ENCODE assay signal across 8 cellular contexts in genomic region chr19:14347999-14348889, GRCh38. TPM values are rescaled to one million over a fixed set of nuclear protein-coding genes. Genes with fewer than 3 reads are reported as not detected.
DNase-seq lines count a peak whose midpoint lies in the region; ATAC-seq and TF ChIP-seq lines count a peak whose summit lies in the region.

No MANE protein-coding gene starts in this region.

- CTCF ChIA-PET in AG04450 (lab: Charles Lee) (interaction anchor here (0.6 to 5.0 kb wide), 30 partner anchors 9 to 476 kb away, joined by 3 to 87 read pairs (median 5); partner anchors contain the start of genes ADGRE5 and ASF1B), Panc1 (lab: Charles Lee) (interaction anchor here (0.6 to 1.5 kb wide), 6 partner anchors 14 to 217 kb away, joined by 3 to 9 read pairs (median 4); no protein-coding TSS in a partner anchor)

- no peak overlapping the region for H2AFZ ChIP-seq in trophoblast cell (ENCODE audit: insufficient read depth, low read length, poor library complexity)

- POLR2A ChIA-PET in AG04450 (lab: Yijun Ruan, JAX): interaction anchor here (0.6 to 1.2 kb wide), 4 partner anchors 15 to 212 kb away, joined by 3 to 5 read pairs (median 4); partner anchors contain the start of gene ASF1B
- POLR2A ChIA-PET in Panc1 (lab: Charles Lee): interaction anchor here (0.7 kb wide), 1 partner anchor 16 kb away, joined by 3 read pairs; no protein-coding TSS in a partner anchor

- H3K36me3 ChIP-seq in Panc1 (ENCODE audit: control insufficient read depth, insufficient read depth, low read length): no peaks in the 10 kb centered on the region
- H3K36me3 ChIP-seq in trophoblast cell (ENCODE audit: control insufficient read depth in 1 of 2, insufficient read depth in 2 of 2, low read length in 2 of 2): no peaks in the 10 kb centered on the region

- H3K4ac ChIP-seq in trophoblast cell (ENCODE audit: low read depth, low read length): no peak overlapping the region

- DNase-seq in AG04450 (ENCODE audit: low read depth, low spot score): no peak
- DNase-seq in GM19240 (ENCODE audit: insufficient read length, low spot score): peak; percentile 62
- no peak for DNase-seq in Panc1 (ENCODE audit: low read depth, low spot score)
- peak in 3 of 4 experiments; percentile 36 to 51 (median 49) for DNase-seq in activated naive CD4-positive, alpha-beta T cell (lab: John Stamatoyannopoulos, UW)
- DNase-seq in glomerular visceral epithelial cell (ENCODE audit: extremely low spot score): peak; percentile 56
- DNase-seq in trophoblast cell: peak; percentile 28 to 67

- peak overlapping the region; percentile 56 for H3K4me2 ChIP-seq in trophoblast cell (ENCODE audit: low read length)

- H2AK5ac ChIP-seq in trophoblast cell (ENCODE audit: low read length): no peak overlapping the region

- peaks cover 2% of the 10 kb centered on the region; the same call in 1 of the 2 replicates for H3K9me3 ChIP-seq in AG04450 (ENCODE audit: control insufficient read depth, insufficient read depth, low read length)
- no peaks in the 10 kb centered on the region for H3K9me3 ChIP-seq in Panc1 (ENCODE audit: control insufficient read depth, insufficient read depth, low read depth, low read length)
- H3K9me3 ChIP-seq in trophoblast cell (ENCODE audit: insufficient read depth, low read depth, low read length): no peaks in the 10 kb centered on the region

- ATAC-seq in Panc1 (peak; percentile 86), GM21528 (IDR thresholded peaks at IDR 0.05; ENCODE audit: low FRiP score, unreplicated experiment) (no peak), GM21825 (IDR thresholded peaks at IDR 0.05; ENCODE audit: unreplicated experiment) (no peak)

- intact Hi-C loops in Panc1 (cut with micrococcal nuclease; ENCODE audit: unreplicated experiment): loop anchor here (10.0 kb wide), 1 partner anchor 153 kb away; no protein-coding TSS in a partner anchor

- no peak overlapping the region for H3K9ac ChIP-seq in trophoblast cell (ENCODE audit: low read length)

- H3K4me1 ChIP-seq in Panc1 (ENCODE audit: control insufficient read depth, insufficient read depth, low read length): no peaks in the 10 kb centered on the region; the same call in 1 of the 2 replicates
- H3K4me1 ChIP-seq in trophoblast cell (ENCODE audit: control insufficient read depth in 1 of 2, insufficient read depth in 2 of 2, low read length in 2 of 2): no peaks in the 10 kb centered on the region

- peak overlapping the region; percentile 11 for H4K91ac ChIP-seq in trophoblast cell (ENCODE audit: low read depth, low read length)

- H2BK12ac ChIP-seq in trophoblast cell (ENCODE audit: low read length): no peak overlapping the region

- H3K27me3 ChIP-seq in AG04450 (ENCODE audit: control insufficient read depth, insufficient read depth, low read length) (peaks cover 28% of the 10 kb centered on the region), Panc1 (ENCODE audit: control insufficient read depth, insufficient read depth, low read length) (no peaks in the 10 kb centered on the region), trophoblast cell (ENCODE audit: insufficient read depth, low read length) (no peaks in the 10 kb centered on the region)

- peak overlapping the region; percentile 46 for H3K4me3 ChIP-seq in AG04450 (ENCODE audit: low read depth, low read length)
- peak overlapping the region; percentile 18 to 46 for H3K4me3 ChIP-seq in Panc1 (ENCODE audit: low read depth in 2 of 2, low read length in 2 of 2)
- no peak overlapping the region for H3K4me3 ChIP-seq in trophoblast cell (ENCODE audit: low read depth, low read length)

- TF ChIP-seq CTCF in AG04450 (IDR thresholded peaks at IDR 0.05; ENCODE audit: low read depth, low read length) (peak; percentile 99), Panc1 (IDR thresholded peaks at IDR 0.05) (peak; percentile 97)

- H4K12ac ChIP-seq in trophoblast cell (ENCODE audit: low read depth, low read length): peak overlapping the region; percentile 7

- WGBS in trophoblast cell (ENCODE audit: extremely low coverage, insufficient coverage, insufficient read length): no CpG with 5 or more reads among the region's 36 CpGs

- no peaks in the 10 kb centered on the region for H3K79me2 ChIP-seq in trophoblast cell (ENCODE audit: control insufficient read depth, insufficient read depth, low read length, poor library complexity)

- no peak overlapping the region for H3K27ac ChIP-seq in AG04450 (ENCODE audit: low read depth, low read length)
- no peak overlapping the region for H3K27ac ChIP-seq in Panc1 (ENCODE audit: low read length)
- H3K27ac ChIP-seq in trophoblast cell (ENCODE audit: low read depth, low read length): no peak overlapping the region

- no peak overlapping the region for H2BK120ac ChIP-seq in trophoblast cell (ENCODE audit: insufficient read depth, low read length, poor library complexity)

- H4K8ac ChIP-seq in trophoblast cell (ENCODE audit: low read depth, low read length): peak overlapping the region; percentile 2

- H2BK5ac ChIP-seq in trophoblast cell (ENCODE audit: low read depth, low read length, poor library complexity): no peak overlapping the region

- BruUV-seq in Panc1 (replicated peaks; lab: Mats Ljungman, UMichigan): no TSS peak

- no peak overlapping the region for H3K14ac ChIP-seq in trophoblast cell (ENCODE audit: low read length)

- no peaks in the 10 kb centered on the region for H3K79me1 ChIP-seq in trophoblast cell (ENCODE audit: low read length)

- no peak overlapping the region for H3K23ac ChIP-seq in trophoblast cell (ENCODE audit: low read length)

- H3K18ac ChIP-seq in trophoblast cell (ENCODE audit: low read length): no peak overlapping the region

- in situ Hi-C loops in Panc1 (cut with HindIII; ENCODE audit: low pct_unique_long_range_greater_than_20kb, low sequenced_read_pairs): no loop called here

RNA-seq across cellular contexts. Expression of gene ADGRE5, which starts 33.0 kb away (rescaled TPM):
- polyA plus RNA-seq in AG04450 (2011; rRNA removed): 19.5 and 21.9 TPM in 2 replicates
- polyA minus RNA-seq in AG04450 (2011; rRNA and poly(A)+ RNA removed): 20.8 and 25.7 TPM in 2 replicates
- 109 TPM for total RNA-seq in Panc1 (2021; ENCODE audit: unreplicated experiment)
- polyA plus RNA-seq in Panc1 (2012; ENCODE audit: insufficient read length): 128 TPM
- polyA plus RNA-seq in trophoblast cell (2013): 6.7 and 7.6 TPM in 2 replicates

Comparison
In these comparisons a context has a peak if more than half of its experiments do, and no peak if none do; other contexts are left out.
1. DNase-seq: peak in GM19240 (single experiment), activated naive CD4-positive, alpha-beta T cell (3 of 4), glomerular visceral epithelial cell (single experiment) and trophoblast cell (2 of 2); none in AG04450 (single experiment) and Panc1 (single experiment).